ENCODE assay signal across 1 cellular context in genomic region chr10:80598951-80599350, GRCh38.
TF ChIP-seq lines count a peak whose summit lies in the region.

No MANE protein-coding gene starts in this region.

TF ChIP-seq in GM23338, 12 proteins besides CTCF, POLR2A, EP300 and RAD21 (continued from another document):
- no peak for TF ChIP-seq ZNF331 (CRISPR knock-in tag; IDR thresholded peaks at IDR 0.05; ENCODE audit: low read depth)
- no peak for TF ChIP-seq EZH2 (IDR thresholded peaks at IDR 0.05; ENCODE audit: low read depth, unreplicated experiment)
- TF ChIP-seq ETS1 (IDR thresholded peaks at IDR 0.05) = no peak
- no peak for TF ChIP-seq ZNF462 (CRISPR knock-in tag; IDR thresholded peaks at IDR 0.05)
- TF ChIP-seq EZH2phosphoT487 (IDR thresholded peaks at IDR 0.05; ENCODE audit: unreplicated experiment) = no peak
- no peak for TF ChIP-seq STAT1 (IDR thresholded peaks at IDR 0.05; ENCODE audit: unreplicated experiment)
- TF ChIP-seq POLR2AphosphoS5 (IDR thresholded peaks at IDR 0.05; ENCODE audit: low read depth) = no peak
- TF ChIP-seq JUNB (IDR thresholded peaks at IDR 0.05; ENCODE audit: unreplicated experiment) = no peak
- TF ChIP-seq NANOG (IDR thresholded peaks at IDR 0.05; ENCODE audit: borderline replicate concordance) = no peak
- no peak for TF ChIP-seq REST (IDR thresholded peaks at IDR 0.05; ENCODE audit: unreplicated experiment)
- TF ChIP-seq CREB1 (CRISPR knock-in tag; IDR thresholded peaks at IDR 0.05; ENCODE audit: low read depth) = no peak
